ENCODE assay signal across 14 cellular contexts in genomic region chr14:80215756-80216581, GRCh38. TPM values are rescaled to one million over a fixed set of nuclear protein-coding genes. Genes with fewer than 3 reads are reported as not detected.
A peak's percentile ranks its signal among the peaks of the same experiment; 100 is the strongest.
DNase-seq lines count a peak whose midpoint lies in the region; ATAC-seq, FAIRE-seq and TF ChIP-seq lines count a peak whose summit lies in the region.
"Had no signal": no experiment of that assay in that cellular context is flagged by ENCODE, and none has a peak within 500 bp of the region (broad histone marks: within the 10 kb centered on the region; RNA-seq: fewer than 3 reads in every experiment).

No MANE protein-coding gene starts in this region.

- TF ChIP-seq CTCF in AG04450 (IDR thresholded peaks at IDR 0.05; ENCODE audit: low read depth, low read length) = no peak
- no peak for TF ChIP-seq CTCF in mucosa of descending colon (IDR thresholded peaks at IDR 0.05)
- no peak for TF ChIP-seq CTCF in spleen (IDR thresholded peaks at IDR 0.05 in 8 of 11, conservative IDR thresholded peaks at IDR 0.05 in 3 of 11)

- POLR2A ChIA-PET in AG04450 (lab: Yijun Ruan, JAX) = no interaction called here

- CTCF ChIA-PET in AG04450 (lab: Charles Lee) = interaction anchor here (0.6 to 1.2 kb wide), 2 partner anchors 372 to 635 kb away, joined by 3 read pairs; no protein-coding TSS in a partner anchor

- H3K4me1 ChIP-seq in mucosa of descending colon (ENCODE audit: low read depth) (no peaks in the 10 kb centered on the region), spleen (peaks cover 0 to 5% (median 0%) of the 10 kb centered on the region in 6 donors)
- H3K4me1 ChIP-seq: BLaER1, right lobe of liver had no signal

- intact Hi-C loops in mucosa of descending colon (cut with DNase I, micrococcal nuclease) (no loop called here), spleen (cut with DNase I; ENCODE audit: low total_unique reads) (no loop called here)

- ATAC-seq in esophagus mucosa (peak; percentile 91), mucosa of descending colon (peak; percentile 74)
- ATAC-seq: right lobe of liver had no signal

- H3K4me3 ChIP-seq in AG04450 (ENCODE audit: low read depth, low read length) = no peak overlapping the region
- H3K4me3 ChIP-seq in mucosa of descending colon = no peak overlapping the region
- H3K4me3 ChIP-seq in spleen = no peak overlapping the region
- H3K4me3 ChIP-seq: BLaER1, right lobe of liver had no signal

- H3K36me3 ChIP-seq in mucosa of descending colon (ENCODE audit: low read depth) (no peaks in the 10 kb centered on the region), spleen (no peaks in the 10 kb centered on the region)
- H3K36me3 ChIP-seq: BLaER1, right lobe of liver had no signal

- peak overlapping the region; percentile 23 for H3K27ac ChIP-seq in AG04450 (ENCODE audit: low read depth, low read length)
- H3K27ac ChIP-seq in spleen = no peak overlapping the region
- H3K27ac ChIP-seq: BLaER1, right lobe of liver had no signal

- DNase-seq in AG04450 (ENCODE audit: low read depth, low spot score) (no peak), NCI-H1930 (lab: John Stamatoyannopoulos, UW) (peak; percentile 78 to 84), mucosa of descending colon (peak in 2 of 3 donors; percentile 29 to 39), NCI-H345 treated with DMSO at 0.1 percent for 48 hours (lab: John Stamatoyannopoulos, UW; ENCODE audit: unreplicated experiment) (no peak), spleen (no peak), frontal cortex (ENCODE audit: low spot score in 2 of 2) (no peak)
- DNase-seq in activated CD8-positive, alpha-beta memory T cell treated with anti-CD3 and anti-CD28 coated beads, Interleukin-2, amount 50 U/mL, for 4 hours = no peak
- DNase-seq: activated T-cell treated with anti-CD3 and anti-CD28 coated beads, Interleukin-2, amount 50 U/mL, for 24 hours; Karpas-422; NCI-H774; right lobe of liver had no signal

- no peak for TF ChIP-seq POLR2A in spleen (IDR thresholded peaks at IDR 0.05)

- H3K27me3 ChIP-seq in AG04450 (ENCODE audit: control insufficient read depth, insufficient read depth, low read length) = no peaks in the 10 kb centered on the region
- peaks cover 0 to 3% (median 0%) of the 10 kb centered on the region in 7 donors for H3K27me3 ChIP-seq in spleen (replicated peaks in 1 of 7)
- H3K27me3 ChIP-seq: BLaER1, right lobe of liver had no signal

- FAIRE-seq in frontal cortex (lab: Jason Lieb, UNC) = no peak
- FAIRE-seq: H1 had no signal

- WGBS in spleen, 5 donors = 74 to 84% (median 80%) methylated on average over 10 of the region's 10 CpGs

- H3K9me3 ChIP-seq in AG04450 (ENCODE audit: control insufficient read depth, insufficient read depth, low read length) (no peaks in the 10 kb centered on the region), mucosa of descending colon (no peaks in the 10 kb centered on the region), spleen (no peaks in the 10 kb centered on the region)
- H3K9me3 ChIP-seq: BLaER1, right lobe of liver had no signal

RNA-seq across cellular contexts. Expression of gene DIO2, which starts 4.7 kb away (rescaled TPM):
- 23.5 and 28.9 TPM in 2 replicates for polyA plus RNA-seq in AG04450 (2011; rRNA removed)
- 60.5 and 72.4 TPM in 2 replicates for polyA minus RNA-seq in AG04450 (2011; rRNA and poly(A)+ RNA removed)
- 58.4 TPM for total RNA-seq in esophagus mucosa
- total RNA-seq in mucosa of descending colon = 1 to 10 TPM in 2 of 3 donors, under 1 TPM in 1; 0.41 to 1.3 (median 1.1) TPM
- 1 to 10 TPM in 2 of 7 donors, under 1 TPM in 4, not detected in 1; 0.06 to 6.3 (median 0.50) TPM for total RNA-seq in spleen
- polyA plus RNA-seq in spleen = under 1 TPM in 2 of 3 donors, not detected in 1; 0.11 to 0.19 TPM
- total RNA-seq in frontal cortex = 21.2 TPM

Comparison
In these comparisons a context has a peak if more than half of its experiments do, and no peak if none do; other contexts are left out.
1. DNase-seq: peak in NCI-H1930 (2 of 2) and mucosa of descending colon (2 of 3); none in AG04450 (single experiment), NCI-H345 treated with DMSO at 0.1 percent for 48 hours (single experiment), spleen (single experiment), frontal cortex (0 of 2) and activated CD8-positive, alpha-beta memory T cell treated with anti-CD3 and anti-CD28 coated beads, Interleukin-2, amount 50 U/mL, for 4 hours (single experiment).